19 cellular contexts compared by ENCODE assay signal in the genomic region with DNA sequence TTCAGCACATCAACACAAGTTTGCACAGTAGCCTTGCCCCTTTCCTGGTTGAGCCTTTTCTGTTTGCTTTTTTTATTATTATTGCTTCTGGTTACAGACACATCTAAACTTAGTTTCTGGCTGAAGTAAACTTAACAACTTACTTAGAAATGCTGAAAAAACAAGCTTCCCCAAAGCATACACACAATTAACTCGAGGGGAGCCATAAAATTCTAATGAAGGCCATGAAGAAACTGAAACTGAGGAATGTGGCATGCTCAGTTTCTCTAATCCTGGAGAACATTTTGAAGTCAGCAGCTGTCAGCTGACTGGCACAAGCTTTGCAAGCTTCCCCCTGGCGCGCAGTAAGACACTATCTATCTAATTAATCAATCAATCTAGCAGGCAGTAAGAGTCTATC. TPM values are rescaled to one million over a fixed set of nuclear protein-coding genes. Genes with fewer than 3 reads are reported as not detected.
DNase-seq lines count a peak whose midpoint lies in the region; FAIRE-seq and TF ChIP-seq lines count a peak whose summit lies in the region.
"Had no signal": no experiment of that assay in that cellular context is flagged by ENCODE, and none has a peak within 500 bp of the region (broad histone marks: within the 10 kb centered on the region; RNA-seq: fewer than 3 reads in every experiment).

No MANE protein-coding gene starts in this region.

- H3K36me3 Mint-ChIP-seq in endodermal cell (ENCODE audit: low read depth) (peaks cover 23% of the 10 kb centered on the region), type B pancreatic cell (peaks cover 3% of the 10 kb centered on the region)

- TF ChIP-seq CTCF in endodermal cell (conservative IDR thresholded peaks at IDR 0.05) (no peak), type B pancreatic cell (conservative IDR thresholded peaks at IDR 0.05) (no peak)

- H3K4me3 ChIP-seq in endodermal cell (ENCODE audit: low read length), result peak overlapping the region; percentile 90
- H3K4me3 ChIP-seq: lung, skin epidermis had no signal

- H3K9ac ChIP-seq in endodermal cell (ENCODE audit: extremely low read depth, low read length, poor library complexity, severe bottlenecking), result peak overlapping the region; percentile 90
- H3K9ac ChIP-seq: KMS-11 had no signal

- H3K4me1 Mint-ChIP-seq in endodermal cell (peaks cover 45% of the 10 kb centered on the region), type B pancreatic cell (ENCODE audit: unreplicated experiment) (peaks cover 38% of the 10 kb centered on the region)

- peaks cover 4% of the 10 kb centered on the region for H3K9me3 ChIP-seq in endodermal cell (ENCODE audit: control insufficient read depth, low read length)

- peaks cover 8% of the 10 kb centered on the region for H3K27me3 ChIP-seq in endodermal cell (ENCODE audit: control insufficient read depth, insufficient read depth, low read length, poor library complexity, severe bottlenecking)

- peak overlapping the region; percentile 94 for H3K4me3 Mint-ChIP-seq in endodermal cell
- H3K4me3 Mint-ChIP-seq in type B pancreatic cell, result peak overlapping the region; percentile 96
- H3K4me3 Mint-ChIP-seq: activated T-helper 17 cell treated with anti-CD3 and anti-CD28 coated beads, Interleukin-2, amount 50 U/mL, for 72 hours; CD4-positive, alpha-beta T cell; dendritic cell treated with granulocyte-macrophage colony-stimulating factor and Interleukin-4, amounts not matched to agents 40 ng/mL and 50 ng/mL, for 4 days had no signal

- H3K27ac Mint-ChIP-seq in endodermal cell (no peak overlapping the region), type B pancreatic cell (no peak overlapping the region)
- H3K27ac Mint-ChIP-seq: activated T-helper 17 cell treated with anti-CD3 and anti-CD28 coated beads, Interleukin-2, amount 50 U/mL, for 72 hours; CD4-positive, alpha-beta T cell; dendritic cell treated with granulocyte-macrophage colony-stimulating factor and Interleukin-4, amounts not matched to agents 40 ng/mL and 50 ng/mL, for 4 days had no signal

- peaks cover 27% of the 10 kb centered on the region for H3K36me3 ChIP-seq in endodermal cell (ENCODE audit: control insufficient read depth, insufficient read depth, low read length)

- FAIRE-seq in HTR-8/SVneo (lab: Jason Lieb, UNC), result no peak
- FAIRE-seq: G401.6 had no signal

- WGBS in endodermal cell (ENCODE audit: insufficient coverage in 1 of 2, insufficient read length in 1 of 2), 2 experiments, result 75 to 79% methylated on average over 3 of the region's 3 CpGs

- DNase-seq in NCI-H82 (lab: John Stamatoyannopoulos, UW) (peak; percentile 39), NCI-H82 treated with DMSO at 0.1 percent for 48 hours (lab: John Stamatoyannopoulos, UW; ENCODE audit: unreplicated experiment) (no peak), endodermal cell (no peak), myocyte (ENCODE audit: low read depth) (peak; percentile 49), type B pancreatic cell (ENCODE audit: extremely low spot score, unreplicated experiment) (no peak), cerebellum (ENCODE audit: low spot score) (no peak), HTR-8/SVneo (ENCODE audit: insufficient read length, low spot score) (no peak), NCI-H187 treated with DMSO at 0.1 percent for 48 hours (lab: John Stamatoyannopoulos, UW) (no peak)
- DNase-seq: amniotic stem cell; CD4-positive, alpha-beta T cell; NCI-H345 had no signal

- H3K27me3 Mint-ChIP-seq in endodermal cell (ENCODE audit: insufficient read depth) (peaks cover 22% of the 10 kb centered on the region), type B pancreatic cell (peaks cover 23% of the 10 kb centered on the region)

- H3K27ac ChIP-seq in endodermal cell (ENCODE audit: low read depth, low read length), result no peak overlapping the region
- H3K27ac ChIP-seq: 22Rv1, HL-60, KMS-11 had no signal

- no peaks in the 10 kb centered on the region for H3K4me1 ChIP-seq in endodermal cell (ENCODE audit: control insufficient read depth, insufficient read depth, low read length)

- H3K9me3 Mint-ChIP-seq in endodermal cell, result no peaks in the 10 kb centered on the region
- no peaks in the 10 kb centered on the region for H3K9me3 Mint-ChIP-seq in type B pancreatic cell
- H3K9me3 Mint-ChIP-seq: activated T-helper 17 cell treated with anti-CD3 and anti-CD28 coated beads, Interleukin-2, amount 50 U/mL, for 72 hours; CD4-positive, alpha-beta T cell; dendritic cell treated with granulocyte-macrophage colony-stimulating factor and Interleukin-4, amounts not matched to agents 40 ng/mL and 50 ng/mL, for 4 days had no signal

RNA-seq across cellular contexts. Expression of a gene that starts 3.7 kb away (rescaled TPM):
- total RNA-seq in endodermal cell (10 to 100 TPM; 40.0 to 89.2 TPM), myocyte (45.9 and 60.9 TPM in 2 replicates), type B pancreatic cell (ENCODE audit: low replicate concordance) (33.6 and 52.5 TPM in 2 replicates), cerebellum (21.7 TPM)
- polyA plus RNA-seq in endodermal cell (2013, experiment 1 of 2), result 50.6 TPM
- polyA plus RNA-seq in endodermal cell (2013, experiment 2 of 2), result 51.3 TPM
- polyA plus RNA-seq in myocyte (2012), result 23.4 TPM
- total RNA-seq: CD4-positive, alpha-beta T cell had no signal

Comparison
In these comparisons a context has a peak if more than half of its experiments do, and no peak if none do; other contexts are left out.
1. DNase-seq: peak in NCI-H82 (single experiment) and myocyte (single experiment); none in NCI-H82 treated with DMSO at 0.1 percent for 48 hours (single experiment), endodermal cell (single experiment), type B pancreatic cell (single experiment), cerebellum (single experiment), HTR-8/SVneo (single experiment) and NCI-H187 treated with DMSO at 0.1 percent for 48 hours (single experiment).